Comparison of ENCODE assay signal across 9 cellular contexts in the genomic region with DNA sequence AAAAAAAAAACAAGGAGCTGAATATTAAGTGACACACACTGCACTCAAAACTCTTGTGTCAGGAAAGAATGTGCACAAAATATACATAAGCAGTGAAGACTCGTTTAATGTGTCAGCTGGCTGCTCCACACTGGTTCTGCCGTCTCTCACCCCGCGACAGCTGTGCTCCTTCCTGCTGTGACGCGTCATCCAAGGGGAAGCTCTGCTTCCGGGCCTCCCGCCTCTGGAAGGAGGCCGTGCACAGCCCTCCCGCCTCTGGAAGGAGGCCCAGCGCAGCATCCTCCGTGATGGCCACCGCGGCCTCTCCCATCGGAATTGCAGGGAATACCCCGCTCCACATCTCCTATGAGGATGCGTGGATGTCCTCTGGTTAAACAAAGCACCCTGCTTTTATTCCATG.
A peak's percentile ranks its signal among the peaks of the same experiment; 100 is the strongest.
DNase-seq lines count a peak whose midpoint lies in the region; ATAC-seq and TF ChIP-seq lines count a peak whose summit lies in the region.
"Had no signal": no experiment of that assay in that cellular context is flagged by ENCODE, and none has a peak within 500 bp of the region (broad histone marks: within the 10 kb centered on the region; RNA-seq: fewer than 3 reads in every experiment).

No MANE protein-coding gene starts in this region.

- peak overlapping the region; percentile 78 for H3K27ac Mint-ChIP-seq in HFFc6
- no peak overlapping the region for H3K27ac Mint-ChIP-seq in CD8-positive, alpha-beta T cell

- H3K4me1 ChIP-seq in spleen, result peaks cover 39 to 100% (median 70%) of the 10 kb centered on the region in 6 donors
- peaks cover 35% of the 10 kb centered on the region for H3K4me1 ChIP-seq in CD8-positive, alpha-beta T cell (ENCODE audit: insufficient read depth, low read length)

- no peak overlapping the region for H3K4me3 ChIP-seq in brain microvascular endothelial cell (ENCODE audit: low read depth, low read length)
- H3K4me3 ChIP-seq in spleen, result no peak overlapping the region
- H3K4me3 ChIP-seq in CD8-positive, alpha-beta T cell (ENCODE audit: low read depth, low read length), result no peak overlapping the region

- H3K36me3 ChIP-seq in brain microvascular endothelial cell (replicated peaks), result no peaks in the 10 kb centered on the region
- peaks cover 0 to 28% (median 0%) of the 10 kb centered on the region in 6 donors for H3K36me3 ChIP-seq in spleen
- no peaks in the 10 kb centered on the region for H3K36me3 ChIP-seq in CD8-positive, alpha-beta T cell (ENCODE audit: insufficient read depth, low read length)

- no peak for TF ChIP-seq POLR2A in spleen (IDR thresholded peaks at IDR 0.05)

- TF ChIP-seq CTCF in HFFc6 (IDR thresholded peaks at IDR 0.05) (no peak), brain microvascular endothelial cell (IDR thresholded peaks at IDR 0.05; ENCODE audit: low read depth, low read length, missing control alignments) (no peak), spleen (IDR thresholded peaks at IDR 0.05 in 8 of 11, conservative IDR thresholded peaks at IDR 0.05 in 3 of 11) (no peak)
- TF ChIP-seq CTCF in CD8-positive, alpha-beta T cell (IDR thresholded peaks at IDR 0.05), result no peak

- no peaks in the 10 kb centered on the region for H3K9me3 ChIP-seq in spleen
- H3K9me3 ChIP-seq in CD8-positive, alpha-beta T cell (ENCODE audit: low read length), result no peaks in the 10 kb centered on the region

- in situ Hi-C loops in brain microvascular endothelial cell (cut with HindIII; ENCODE audit: low pct_ligation_motif_present, low sequenced_read_pairs), result no loop called here

- no peaks in the 10 kb centered on the region for H3K27me3 Mint-ChIP-seq in HFFc6 (ENCODE audit: insufficient read depth)
- H3K27me3 Mint-ChIP-seq in CD8-positive, alpha-beta T cell (ENCODE audit: low read depth), result no peaks in the 10 kb centered on the region

- no peak for ATAC-seq in left colon
- no peak for ATAC-seq in CD8-positive, alpha-beta T cell

- CTCF ChIA-PET in CD8-positive, alpha-beta T cell (lab: Charles Lee), result interaction anchor here (2.3 kb wide), 1 partner anchor 18 kb away, joined by 8 read pairs; no protein-coding TSS in a partner anchor

- H3K4me3 Mint-ChIP-seq in HFFc6, result peak overlapping the region; percentile 68
- no peak overlapping the region for H3K4me3 Mint-ChIP-seq in CD8-positive, alpha-beta T cell

- WGBS in spleen, 5 donors, result 37 to 60% (median 54%) methylated on average over 15 to 17 of the region's 17 CpGs

- H3K36me3 Mint-ChIP-seq in HFFc6 (ENCODE audit: low read depth), result no peaks in the 10 kb centered on the region
- H3K36me3 Mint-ChIP-seq in CD8-positive, alpha-beta T cell, result peaks cover 28% of the 10 kb centered on the region

- peaks cover 26% of the 10 kb centered on the region for H3K4me1 Mint-ChIP-seq in HFFc6 (ENCODE audit: low read depth)
- H3K4me1 Mint-ChIP-seq in CD8-positive, alpha-beta T cell (ENCODE audit: low read depth), result peaks cover 63% of the 10 kb centered on the region

- DNase-seq in HFFc6 (peak; percentile 61), brain microvascular endothelial cell (peak; percentile 68), left colon (peak; percentile 60 to 66), spleen (peak; percentile 87), NCI-H2227 (lab: John Stamatoyannopoulos, UW; ENCODE audit: unreplicated experiment) (no peak), GM19240 (ENCODE audit: insufficient read length, low spot score) (no peak), SIG-M5 (lab: John Stamatoyannopoulos, UW) (no peak)
- no peak for DNase-seq in CD8-positive, alpha-beta T cell
- DNase-seq: activated gamma-delta T cell had no signal

- no peaks in the 10 kb centered on the region for H3K9me3 Mint-ChIP-seq in HFFc6
- no peaks in the 10 kb centered on the region for H3K9me3 Mint-ChIP-seq in CD8-positive, alpha-beta T cell

- H3K27ac ChIP-seq in brain microvascular endothelial cell (no peak overlapping the region), spleen (peak overlapping the region in 7 of 8 donors; percentile 39 to 68 (median 48))
- H3K27ac ChIP-seq in CD8-positive, alpha-beta T cell (ENCODE audit: low read depth, low read length), result no peak overlapping the region

- H3K27me3 ChIP-seq in brain microvascular endothelial cell (replicated peaks), result no peaks in the 10 kb centered on the region
- H3K27me3 ChIP-seq in spleen (replicated peaks in 1 of 7), result peaks cover 0 to 11% (median 0%) of the 10 kb centered on the region in 7 donors
- no peaks in the 10 kb centered on the region for H3K27me3 ChIP-seq in CD8-positive, alpha-beta T cell (ENCODE audit: insufficient read depth, low read length)

- POLR2A ChIA-PET in CD8-positive, alpha-beta T cell (lab: Charles Lee), result no interaction called here

- intact Hi-C loops in left colon (cut with DNase I, micrococcal nuclease) (no loop called here), spleen (cut with DNase I; ENCODE audit: low total_unique reads) (no loop called here)
- intact Hi-C loops in CD8-positive, alpha-beta T cell (cut with DNase I, micrococcal nuclease), result no loop called here

Comparison
In these comparisons a context has a peak if more than half of its experiments do, and no peak if none do; other contexts are left out.
1. DNase-seq: peak in HFFc6 (single experiment), brain microvascular endothelial cell (single experiment), left colon (2 of 2) and spleen (single experiment); none in CD8-positive, alpha-beta T cell (0 of 7), NCI-H2227 (single experiment), GM19240 (single experiment) and SIG-M5 (single experiment).
2. H3K27ac ChIP-seq: peak in spleen (7 of 8); none in brain microvascular endothelial cell (single experiment) and CD8-positive, alpha-beta T cell (single experiment).